1 cellular context compared by ENCODE assay signal in the genomic region with DNA sequence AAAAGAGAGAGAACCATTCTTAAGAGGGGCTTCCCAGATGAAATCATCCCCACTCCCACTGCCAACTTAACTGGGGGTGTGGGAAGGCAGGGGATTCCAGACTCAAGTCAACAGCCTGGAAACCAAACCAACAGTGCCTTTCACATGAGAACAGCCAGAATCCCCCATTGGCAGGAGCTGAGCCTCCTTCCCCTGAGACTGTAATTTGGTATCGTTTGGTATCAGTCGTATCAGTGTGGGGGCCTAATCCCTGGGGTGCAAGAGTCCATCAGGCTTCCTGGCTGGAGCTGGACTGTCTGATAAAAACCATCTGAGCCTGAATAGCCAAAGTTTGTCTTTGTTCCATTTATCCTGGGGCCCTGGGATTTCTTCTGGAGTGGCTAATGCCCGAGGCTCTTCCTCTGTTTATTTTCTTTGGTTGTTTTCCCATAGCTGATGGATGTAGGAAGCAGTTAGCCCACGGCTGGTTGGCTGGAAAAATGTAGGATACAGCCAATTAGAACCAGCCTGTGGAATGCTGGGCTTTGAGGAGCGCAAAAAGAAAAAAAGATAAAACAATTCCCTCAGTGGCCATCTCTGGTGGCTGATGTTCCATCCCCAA.
TF ChIP-seq lines count a peak whose summit lies in the region.

No MANE protein-coding gene starts in this region.

TF ChIP-seq in GM12878, 131 proteins besides CTCF, POLR2A, EP300 and RAD21 (continued from another document and continues in another):
- TF ChIP-seq, protein P1, sequence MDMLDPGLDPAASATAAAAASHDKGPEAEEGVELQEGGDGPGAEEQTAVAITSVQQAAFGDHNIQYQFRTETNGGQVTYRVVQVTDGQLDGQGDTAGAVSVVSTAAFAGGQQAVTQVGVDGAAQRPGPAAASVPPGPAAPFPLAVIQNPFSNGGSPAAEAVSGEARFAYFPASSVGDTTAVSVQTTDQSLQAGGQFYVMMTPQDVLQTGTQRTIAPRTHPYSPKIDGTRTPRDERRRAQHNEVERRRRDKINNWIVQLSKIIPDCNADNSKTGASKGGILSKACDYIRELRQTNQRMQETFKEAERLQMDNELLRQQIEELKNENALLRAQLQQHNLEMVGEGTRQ (IDR thresholded peaks at IDR 0.05; ENCODE audit: borderline replicate concordance, low read depth, low read length), result no peak
- TF ChIP-seq BACH1 (IDR thresholded peaks at IDR 0.05; ENCODE audit: borderline replicate concordance) (no peak), POLR2AphosphoS5 (IDR thresholded peaks at IDR 0.05; ENCODE audit: low read length) (no peak), EZH2 (IDR thresholded peaks at IDR 0.05; ENCODE audit: borderline replicate concordance, control insufficient read depth, low read depth, low read length) (no peak), BCL11A (IDR thresholded peaks at IDR 0.05; ENCODE audit: low read depth, low read length) (0 out of 2 replicates have a peak, but pooled peaks have one; percentile 27), NBN (IDR thresholded peaks at IDR 0.05) (0 out of 2 replicates have a peak, but pooled peaks have one; percentile 33), JUNB (IDR thresholded peaks at IDR 0.05) (0 out of 2 replicates have a peak, but pooled peaks have one; percentile 22), CEBPB (IDR thresholded peaks at IDR 0.05; ENCODE audit: borderline replicate concordance in 1 of 2, low read depth in 2 of 2, low read length in 2 of 2) (no peak), RELA (IDR thresholded peaks at IDR 0.05; ENCODE audit: borderline replicate concordance, partially characterized antibody) (peak; percentile 70), DPF2 (IDR thresholded peaks at IDR 0.05) (0 out of 2 replicates have a peak, but pooled peaks have one; percentile 18), GABPA (IDR thresholded peaks at IDR 0.05; ENCODE audit: low read depth) (no peak), NFIC (IDR thresholded peaks at IDR 0.05; ENCODE audit: low read depth, low read length) (peak; percentile 35; the same call in 1 of the 2 replicates), E2F8 (IDR thresholded peaks at IDR 0.05; ENCODE audit: low read depth, partially characterized antibody) (no peak), BHLHE40 (IDR thresholded peaks at IDR 0.05; ENCODE audit: borderline replicate concordance in 1 of 2, low read depth in 2 of 2, low read length in 1 of 2) (no peak), ATF7 (IDR thresholded peaks at IDR 0.05; ENCODE audit: low read depth) (peak; percentile 52; the same call in 1 of the 2 replicates), CBX5 (IDR thresholded peaks at IDR 0.05; ENCODE audit: low read depth) (no peak), SIX5 (IDR thresholded peaks at IDR 0.05; ENCODE audit: low read depth, low read length, severe bottlenecking) (no peak), CHD2 (IDR thresholded peaks at IDR 0.05; ENCODE audit: borderline replicate concordance, low read depth, low read length) (no peak), MXI1 (IDR thresholded peaks at IDR 0.05; ENCODE audit: low read depth, low read length) (no peak), ZNF622 (IDR thresholded peaks at IDR 0.05) (no peak), YY1 (IDR thresholded peaks at IDR 0.05; ENCODE audit: low read depth, low read length) (no peak), PAX8 (IDR thresholded peaks at IDR 0.05) (no peak), ATF3 (IDR thresholded peaks at IDR 0.05; ENCODE audit: borderline replicate concordance, extremely low read depth, low read depth, low read length) (no peak), MEF2B (IDR thresholded peaks at IDR 0.05; ENCODE audit: partially characterized antibody, poor library complexity, severe bottlenecking) (peak; percentile 90), ZNF217 (IDR thresholded peaks at IDR 0.05) (no peak), CREB1 (IDR thresholded peaks at IDR 0.05; ENCODE audit: low read depth) (no peak), WRNIP1 (IDR thresholded peaks at IDR 0.05; ENCODE audit: borderline replicate concordance, low read depth, low read length) (no peak), HCFC1 (IDR thresholded peaks at IDR 0.05; ENCODE audit: low read length) (no peak), ETV6 (conservative IDR thresholded peaks at IDR 0.05 in 1 of 2, IDR thresholded peaks at IDR 0.05 in 1 of 2; ENCODE audit: borderline replicate concordance in 1 of 2, low read depth in 1 of 2) (no peak), ZSCAN29 (IDR thresholded peaks at IDR 0.05) (no peak), EED (IDR thresholded peaks at IDR 0.05; ENCODE audit: low read depth) (peak; percentile 70), ATF2 (IDR thresholded peaks at IDR 0.05; ENCODE audit: low read length) (peak; percentile 54; the same call in 1 of the 2 replicates), RFX5 (IDR thresholded peaks at IDR 0.05; ENCODE audit: low read depth, low read length) (no peak), PBX3 (IDR thresholded peaks at IDR 0.05; ENCODE audit: insufficient replicate concordance, low read depth, low read length) (no peak), RUNX3 (IDR thresholded peaks at IDR 0.05; ENCODE audit: low read length) (peak; percentile 62; the same call in 1 of the 2 replicates), ZNF274 (IDR thresholded peaks at IDR 0.05; ENCODE audit: insufficient read depth, insufficient read length) (no peak)
- TF ChIP-seq, protein P2, sequence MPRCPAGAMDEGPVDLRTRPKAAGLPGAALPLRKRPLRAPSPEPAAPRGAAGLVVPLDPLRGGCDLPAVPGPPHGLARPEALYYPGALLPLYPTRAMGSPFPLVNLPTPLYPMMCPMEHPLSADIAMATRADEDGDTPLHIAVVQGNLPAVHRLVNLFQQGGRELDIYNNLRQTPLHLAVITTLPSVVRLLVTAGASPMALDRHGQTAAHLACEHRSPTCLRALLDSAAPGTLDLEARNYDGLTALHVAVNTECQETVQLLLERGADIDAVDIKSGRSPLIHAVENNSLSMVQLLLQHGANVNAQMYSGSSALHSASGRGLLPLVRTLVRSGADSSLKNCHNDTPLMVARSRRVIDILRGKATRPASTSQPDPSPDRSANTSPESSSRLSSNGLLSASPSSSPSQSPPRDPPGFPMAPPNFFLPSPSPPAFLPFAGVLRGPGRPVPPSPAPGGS (IDR thresholded peaks at IDR 0.05; ENCODE audit: borderline replicate concordance, insufficient read depth, low read depth, low read length, poor library complexity, severe bottlenecking), result peak; percentile 89
- TF ChIP-seq, protein P3, sequence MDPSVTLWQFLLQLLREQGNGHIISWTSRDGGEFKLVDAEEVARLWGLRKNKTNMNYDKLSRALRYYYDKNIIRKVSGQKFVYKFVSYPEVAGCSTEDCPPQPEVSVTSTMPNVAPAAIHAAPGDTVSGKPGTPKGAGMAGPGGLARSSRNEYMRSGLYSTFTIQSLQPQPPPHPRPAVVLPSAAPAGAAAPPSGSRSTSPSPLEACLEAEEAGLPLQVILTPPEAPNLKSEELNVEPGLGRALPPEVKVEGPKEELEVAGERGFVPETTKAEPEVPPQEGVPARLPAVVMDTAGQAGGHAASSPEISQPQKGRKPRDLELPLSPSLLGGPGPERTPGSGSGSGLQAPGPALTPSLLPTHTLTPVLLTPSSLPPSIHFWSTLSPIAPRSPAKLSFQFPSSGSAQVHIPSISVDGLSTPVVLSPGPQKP (IDR thresholded peaks at IDR 0.05; ENCODE audit: low read depth, low read length), result no peak
- TF ChIP-seq, protein P4, sequence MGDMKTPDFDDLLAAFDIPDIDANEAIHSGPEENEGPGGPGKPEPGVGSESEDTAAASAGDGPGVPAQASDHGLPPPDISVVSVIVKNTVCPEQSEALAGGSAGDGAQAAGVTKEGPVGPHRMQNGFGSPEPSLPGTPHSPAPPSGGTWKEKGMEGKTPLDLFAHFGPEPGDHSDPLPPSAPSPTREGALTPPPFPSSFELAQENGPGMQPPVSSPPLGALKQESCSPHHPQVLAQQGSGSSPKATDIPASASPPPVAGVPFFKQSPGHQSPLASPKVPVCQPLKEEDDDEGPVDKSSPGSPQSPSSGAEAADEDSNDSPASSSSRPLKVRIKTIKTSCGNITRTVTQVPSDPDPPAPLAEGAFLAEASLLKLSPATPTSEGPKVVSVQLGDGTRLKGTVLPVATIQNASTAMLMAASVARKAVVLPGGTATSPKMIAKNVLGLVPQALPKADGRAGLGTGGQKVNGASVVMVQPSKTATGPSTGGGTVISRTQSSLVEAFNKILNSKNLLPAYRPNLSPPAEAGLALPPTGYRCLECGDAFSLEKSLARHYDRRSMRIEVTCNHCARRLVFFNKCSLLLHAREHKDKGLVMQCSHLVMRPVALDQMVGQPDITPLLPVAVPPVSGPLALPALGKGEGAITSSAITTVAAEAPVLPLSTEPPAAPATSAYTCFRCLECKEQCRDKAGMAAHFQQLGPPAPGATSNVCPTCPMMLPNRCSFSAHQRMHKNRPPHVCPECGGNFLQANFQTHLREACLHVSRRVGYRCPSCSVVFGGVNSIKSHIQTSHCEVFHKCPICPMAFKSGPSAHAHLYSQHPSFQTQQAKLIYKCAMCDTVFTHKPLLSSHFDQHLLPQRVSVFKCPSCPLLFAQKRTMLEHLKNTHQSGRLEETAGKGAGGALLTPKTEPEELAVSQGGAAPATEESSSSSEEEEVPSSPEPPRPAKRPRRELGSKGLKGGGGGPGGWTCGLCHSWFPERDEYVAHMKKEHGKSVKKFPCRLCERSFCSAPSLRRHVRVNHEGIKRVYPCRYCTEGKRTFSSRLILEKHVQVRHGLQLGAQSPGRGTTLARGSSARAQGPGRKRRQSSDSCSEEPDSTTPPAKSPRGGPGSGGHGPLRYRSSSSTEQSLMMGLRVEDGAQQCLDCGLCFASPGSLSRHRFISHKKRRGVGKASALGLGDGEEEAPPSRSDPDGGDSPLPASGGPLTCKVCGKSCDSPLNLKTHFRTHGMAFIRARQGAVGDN (IDR thresholded peaks at IDR 0.05), result no peak
- TF ChIP-seq, protein P5, sequence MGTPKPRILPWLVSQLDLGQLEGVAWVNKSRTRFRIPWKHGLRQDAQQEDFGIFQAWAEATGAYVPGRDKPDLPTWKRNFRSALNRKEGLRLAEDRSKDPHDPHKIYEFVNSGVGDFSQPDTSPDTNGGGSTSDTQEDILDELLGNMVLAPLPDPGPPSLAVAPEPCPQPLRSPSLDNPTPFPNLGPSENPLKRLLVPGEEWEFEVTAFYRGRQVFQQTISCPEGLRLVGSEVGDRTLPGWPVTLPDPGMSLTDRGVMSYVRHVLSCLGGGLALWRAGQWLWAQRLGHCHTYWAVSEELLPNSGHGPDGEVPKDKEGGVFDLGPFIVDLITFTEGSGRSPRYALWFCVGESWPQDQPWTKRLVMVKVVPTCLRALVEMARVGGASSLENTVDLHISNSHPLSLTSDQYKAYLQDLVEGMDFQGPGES (IDR thresholded peaks at IDR 0.05), result no peak
- TF ChIP-seq, protein P6, sequence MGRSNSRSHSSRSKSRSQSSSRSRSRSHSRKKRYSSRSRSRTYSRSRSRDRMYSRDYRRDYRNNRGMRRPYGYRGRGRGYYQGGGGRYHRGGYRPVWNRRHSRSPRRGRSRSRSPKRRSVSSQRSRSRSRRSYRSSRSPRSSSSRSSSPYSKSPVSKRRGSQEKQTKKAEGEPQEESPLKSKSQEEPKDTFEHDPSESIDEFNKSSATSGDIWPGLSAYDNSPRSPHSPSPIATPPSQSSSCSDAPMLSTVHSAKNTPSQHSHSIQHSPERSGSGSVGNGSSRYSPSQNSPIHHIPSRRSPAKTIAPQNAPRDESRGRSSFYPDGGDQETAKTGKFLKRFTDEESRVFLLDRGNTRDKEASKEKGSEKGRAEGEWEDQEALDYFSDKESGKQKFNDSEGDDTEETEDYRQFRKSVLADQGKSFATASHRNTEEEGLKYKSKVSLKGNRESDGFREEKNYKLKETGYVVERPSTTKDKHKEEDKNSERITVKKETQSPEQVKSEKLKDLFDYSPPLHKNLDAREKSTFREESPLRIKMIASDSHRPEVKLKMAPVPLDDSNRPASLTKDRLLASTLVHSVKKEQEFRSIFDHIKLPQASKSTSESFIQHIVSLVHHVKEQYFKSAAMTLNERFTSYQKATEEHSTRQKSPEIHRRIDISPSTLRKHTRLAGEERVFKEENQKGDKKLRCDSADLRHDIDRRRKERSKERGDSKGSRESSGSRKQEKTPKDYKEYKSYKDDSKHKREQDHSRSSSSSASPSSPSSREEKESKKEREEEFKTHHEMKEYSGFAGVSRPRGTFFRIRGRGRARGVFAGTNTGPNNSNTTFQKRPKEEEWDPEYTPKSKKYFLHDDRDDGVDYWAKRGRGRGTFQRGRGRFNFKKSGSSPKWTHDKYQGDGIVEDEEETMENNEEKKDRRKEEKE (IDR thresholded peaks at IDR 0.05), result no peak
